Comparison of ENCODE assay signal across 19 cellular contexts in genomic region chr13:21901772-21902708, GRCh38.
A peak's percentile ranks its signal among the peaks of the same experiment; 100 is the strongest.
DNase-seq lines count a peak whose midpoint lies in the region; ATAC-seq and TF ChIP-seq lines count a peak whose summit lies in the region.
"Had no signal": no experiment of that assay in that cellular context is flagged by ENCODE, and none has a peak within 500 bp of the region (broad histone marks: within the 10 kb centered on the region; RNA-seq: fewer than 3 reads in every experiment).

No MANE protein-coding gene starts in this region.

- ATAC-seq in right cardiac atrium (peak; percentile 90 to 94), psoas muscle (peak; percentile 27 to 83 (median 59))
- ATAC-seq: PC-3, T-helper 17 cell had no signal

- H3K27me3 ChIP-seq in Peyer's patch (no peaks in the 10 kb centered on the region), right cardiac atrium (ENCODE audit: control insufficient read depth, insufficient read depth) (no peaks in the 10 kb centered on the region), psoas muscle (ENCODE audit: insufficient read depth in 3 of 3, low read length in 2 of 3) (no peaks in the 10 kb centered on the region)

- H3K36me3 ChIP-seq in Peyer's patch (no peaks in the 10 kb centered on the region), psoas muscle (ENCODE audit: insufficient read depth in 1 of 2, low read depth in 1 of 2) (no peaks in the 10 kb centered on the region)
- H3K36me3 ChIP-seq: stomach had no signal

- WGBS in right cardiac atrium: 43% methylated on average over 16 of the region's 16 CpGs
- 23 to 31% (median 23%) methylated on average over 16 of the region's 16 CpGs for WGBS in psoas muscle, 3 donors

- H3K4me3 ChIP-seq in AG10803 (ENCODE audit: low read length): no peak overlapping the region
- no peak overlapping the region for H3K4me3 ChIP-seq in Peyer's patch
- H3K4me3 ChIP-seq in right cardiac atrium (ENCODE audit: low read length): no peak overlapping the region
- no peak overlapping the region for H3K4me3 ChIP-seq in psoas muscle
- H3K4me3 ChIP-seq: smooth muscle cell, stomach had no signal

- H3K27ac ChIP-seq in Peyer's patch (peak overlapping the region in 2 of 4 donors; percentile 60 to 72), right cardiac atrium (ENCODE audit: low read length) (no peak overlapping the region), psoas muscle (no peak overlapping the region)
- H3K27ac ChIP-seq: HL-60, stomach had no signal

- H3K4me1 ChIP-seq in Peyer's patch (peaks cover 0 to 21% (median 0%) of the 10 kb centered on the region in 4 donors), right cardiac atrium (ENCODE audit: control insufficient read depth, insufficient read depth, low read length) (no peaks in the 10 kb centered on the region), psoas muscle (no peaks in the 10 kb centered on the region)
- H3K4me1 ChIP-seq: stomach had no signal

- peak; percentile 41 for DNase-seq in AG10803 (ENCODE audit: low read depth)
- DNase-seq in Peyer's patch: peak in 2 of 3 donors; percentile 61 to 65
- peak; percentile 36 to 77 (median 71) for DNase-seq in right cardiac atrium
- DNase-seq in psoas muscle: no peak
- DNase-seq in NCI-H526 (lab: John Stamatoyannopoulos, UW): no peak
- DNase-seq in DMS153 (lab: John Stamatoyannopoulos, UW): no peak
- no peak for DNase-seq in 8988T
- no peak for DNase-seq in stimulated activated naive CD4-positive, alpha-beta T cell (lab: John Stamatoyannopoulos, UW)
- DNase-seq: activated CD4-positive, alpha-beta T cell treated with anti-CD3 and anti-CD28 coated beads, Interleukin-2, amount 50 U/mL, for 4 hours; activated effector memory CD4-positive, alpha-beta T cell treated with Interleukin-2 at 50 U/mL for 16 hours; CD4-positive, CD25-positive, alpha-beta regulatory T cell; NCI-H1436 treated with DMSO at 0.1 percent for 48 hours; NCI-H774; PC-3; stimulated activated CD4-positive, alpha-beta T cell treated with anti-CD3 and anti-CD28 coated beads, Interleukin-4, amount 100 ng/mL, for 1 hour; stomach; T-helper 17 cell had no signal

- TF ChIP-seq CTCF in AG10803 (conservative IDR thresholded peaks at IDR 0.05; ENCODE audit: low read length) (no peak), Peyer's patch (IDR thresholded peaks at IDR 0.05) (no peak), psoas muscle (IDR thresholded peaks at IDR 0.05) (no peak)

- intact Hi-C loops in right cardiac atrium (cut with DNase I): no loop called here
- intact Hi-C loops in psoas muscle (cut with DNase I): no loop called here

- H3K9me3 ChIP-seq in Peyer's patch (no peaks in the 10 kb centered on the region), right cardiac atrium (ENCODE audit: control insufficient read depth, low read length) (no peaks in the 10 kb centered on the region), psoas muscle (no peaks in the 10 kb centered on the region)
- H3K9me3 ChIP-seq: stomach had no signal

- TF ChIP-seq POLR2A in Peyer's patch (IDR thresholded peaks at IDR 0.05): no peak

Comparison
In these comparisons a context has a peak if more than half of its experiments do, and no peak if none do; other contexts are left out.
1. DNase-seq: peak in AG10803 (single experiment), Peyer's patch (2 of 3) and right cardiac atrium (3 of 3); none in psoas muscle (0 of 2), NCI-H526 (0 of 2), DMS153 (single experiment), 8988T (single experiment) and stimulated activated naive CD4-positive, alpha-beta T cell (0 of 6).